Comparison of ENCODE assay signal across 11 cellular contexts in genomic region chr12:110704750-110705149, GRCh38. TPM values are rescaled to one million over a fixed set of nuclear protein-coding genes. Genes with fewer than 3 reads are reported as not detected.
DNase-seq lines count a peak whose midpoint lies in the region; ATAC-seq, FAIRE-seq and TF ChIP-seq lines count a peak whose summit lies in the region.
"Had no signal": no experiment of that assay in that cellular context is flagged by ENCODE, and none has a peak within 500 bp of the region (broad histone marks: within the 10 kb centered on the region; RNA-seq: fewer than 3 reads in every experiment).

No MANE protein-coding gene starts in this region.

- no peaks in the 10 kb centered on the region for H3K9me2 ChIP-seq in MM.1S (replicated peaks; ENCODE audit: insufficient read depth, low read length)

- POLR2A ChIA-PET in GM12878 (lab: Charles Lee), result interaction anchor here (0.5 to 1.5 kb wide), 4 partner anchors 22 to 179 kb away, joined by 3 to 5 read pairs (median 3); no protein-coding TSS in a partner anchor

- no peaks in the 10 kb centered on the region for H3K9me3 ChIP-seq in MM.1S (replicated peaks; ENCODE audit: insufficient read depth, low read length)
- no peaks in the 10 kb centered on the region for H3K9me3 ChIP-seq in GM12878 (replicated peaks; ENCODE audit: control insufficient read depth, insufficient read depth, low read length)
- no peaks in the 10 kb centered on the region for H3K9me3 ChIP-seq in neural progenitor cell (ENCODE audit: low read depth)
- H3K9me3 ChIP-seq: SJSA1, thoracic aorta had no signal

- H3K27ac ChIP-seq in MM.1S (ENCODE audit: low read length) (no peak overlapping the region), GM12878 (ENCODE audit: control insufficient read depth, insufficient read depth) (no peak overlapping the region), neural progenitor cell (no peak overlapping the region), coronary artery (no peak overlapping the region)
- H3K27ac ChIP-seq: SJSA1, skin epidermis, thoracic aorta had no signal

- H4K20me1 ChIP-seq in MM.1S (ENCODE audit: insufficient read depth, low read length) (no peaks in the 10 kb centered on the region), GM12878 (ENCODE audit: control insufficient read depth, insufficient read depth) (no peaks in the 10 kb centered on the region), neural progenitor cell (ENCODE audit: low read depth) (no peaks in the 10 kb centered on the region)

- H3K4me3 Mint-ChIP-seq in neural progenitor cell, result no peak overlapping the region

- H3K9ac ChIP-seq in MM.1S (ENCODE audit: low read length) (no peak overlapping the region), GM12878 (ENCODE audit: control insufficient read depth, insufficient read depth, low read length) (no peak overlapping the region), neural progenitor cell (no peak overlapping the region)

- peak; percentile 32 for DNase-seq in NCI-H2107 treated with DMSO at 0.1 percent for 48 hours (lab: John Stamatoyannopoulos, UW; ENCODE audit: unreplicated experiment)
- no peak for DNase-seq in NCI-H2107 (lab: John Stamatoyannopoulos, UW)
- peak; percentile 33 for DNase-seq in MM.1S
- DNase-seq in GM12878 (ENCODE audit: low read depth, low spot score), result no peak
- peak; percentile 18 for DNase-seq in neural progenitor cell (ENCODE audit: low spot score)
- DNase-seq in coronary artery (ENCODE audit: low spot score), result no peak
- no peak for DNase-seq in medulla oblongata (ENCODE audit: extremely low spot score)
- no peak for DNase-seq in cerebellar nuclear complex (lab: John Stamatoyannopoulos, UW)

- H3K4me2 ChIP-seq in MM.1S (ENCODE audit: low read depth, low read length) (no peak overlapping the region), GM12878 (ENCODE audit: control insufficient read depth, insufficient read depth) (no peak overlapping the region), neural progenitor cell (no peak overlapping the region)

- H3K4me3 ChIP-seq in MM.1S (ENCODE audit: low read length), result no peak overlapping the region
- no peak overlapping the region for H3K4me3 ChIP-seq in GM12878
- H3K4me3 ChIP-seq in neural progenitor cell, result no peak overlapping the region
- no peak overlapping the region for H3K4me3 ChIP-seq in coronary artery
- H3K4me3 ChIP-seq: SJSA1, skin epidermis, thoracic aorta had no signal

- no peak overlapping the region for H3K27ac Mint-ChIP-seq in neural progenitor cell

- FAIRE-seq in GM12878 (lab: Jason Lieb, UNC), result no peak

- H3K79me2 ChIP-seq in MM.1S (ENCODE audit: low read length) (no peaks in the 10 kb centered on the region), GM12878 (ENCODE audit: control insufficient read depth, insufficient read depth, low read length) (no peaks in the 10 kb centered on the region), neural progenitor cell (ENCODE audit: low read depth) (no peaks in the 10 kb centered on the region)

- H3K27me3 ChIP-seq in MM.1S (replicated peaks; ENCODE audit: insufficient read depth, low read length) (no peaks in the 10 kb centered on the region), GM12878 (replicated peaks in 1 of 2; ENCODE audit: control insufficient read depth in 2 of 2, insufficient read depth in 2 of 2, low read length in 1 of 2) (no peaks in the 10 kb centered on the region), neural progenitor cell (no peaks in the 10 kb centered on the region)
- H3K27me3 ChIP-seq: SJSA1 had no signal

- H3K4me1 Mint-ChIP-seq in neural progenitor cell, result peaks cover 3% of the 10 kb centered on the region

- peak; percentile 72 for ATAC-seq in GM12878

- CTCF ChIA-PET in GM12878 (lab: Yijun Ruan, JAX), result interaction anchor here (0.6 to 2.4 kb wide), 28 partner anchors 9 to 535 kb away, joined by 3 to 42 read pairs (median 4); partner anchors contain the start of genes ARPC3 and CCDC63

- H3F3A ChIP-seq in MM.1S (ENCODE audit: insufficient read depth, low read length) (no peaks in the 10 kb centered on the region), neural progenitor cell (ENCODE audit: low read depth) (no peaks in the 10 kb centered on the region)

- in situ Hi-C loops in GM12878 (cut with MboI), result loop anchor here (5.0 kb wide), 1 partner anchor 123 kb away; no protein-coding TSS in a partner anchor

- H3K36me3 Mint-ChIP-seq in neural progenitor cell, result no peaks in the 10 kb centered on the region

- 20% methylated on average over 5 of the region's 5 CpGs for WGBS in GM12878 (ENCODE audit: insufficient coverage, insufficient replicate concordance, low lambda C conversion rate, missing lambda C conversion rate)

- no peak for TF ChIP-seq POLR2A in GM12878 (IDR thresholded peaks at IDR 0.05; ENCODE audit: low read depth, low read length)

- RAD21 ChIA-PET in GM12878 (lab: Charles Lee; ENCODE audit: unreplicated experiment), result interaction anchor here (0.6 to 2.8 kb wide), 14 partner anchors 10 to 183 kb away, joined by 3 to 36 read pairs (median 4); no protein-coding TSS in a partner anchor

- H2AFZ ChIP-seq in MM.1S (ENCODE audit: low read length), result no peak overlapping the region
- no peak overlapping the region for H2AFZ ChIP-seq in GM12878 (ENCODE audit: control insufficient read depth, low read depth, low read length)
- no peak overlapping the region for H2AFZ ChIP-seq in neural progenitor cell (replicated peaks)

- H3K36me3 ChIP-seq in MM.1S (replicated peaks; ENCODE audit: insufficient read depth, low read length) (no peaks in the 10 kb centered on the region), GM12878 (ENCODE audit: control insufficient read depth in 2 of 2, insufficient read depth in 2 of 2, low read length in 1 of 2) (no peaks in the 10 kb centered on the region), neural progenitor cell (no peaks in the 10 kb centered on the region)
- H3K36me3 ChIP-seq: SJSA1, thoracic aorta had no signal

- peak; percentile 63 for TF ChIP-seq RAD21 in GM12878 (IDR thresholded peaks at IDR 0.05; ENCODE audit: insufficient read depth, low read depth, low read length)

- no peak for TF ChIP-seq EP300 in GM12878 (IDR thresholded peaks at IDR 0.05; ENCODE audit: borderline replicate concordance in 1 of 2, control insufficient read depth in 1 of 2, low read depth in 2 of 2, low read length in 2 of 2)

- SMC1A ChIA-PET in GM12878 (lab: Charles Lee; ENCODE audit: uncharacterized antibody, unreplicated experiment), result interaction anchor here (0.6 to 1.9 kb wide), 27 partner anchors 8 to 751 kb away, joined by 3 to 24 read pairs (median 4); partner anchors contain the start of genes ARPC3 and CCDC63

- no TSS peak for BruUV-seq in GM12878 (replicated peaks; lab: Mats Ljungman, UMichigan)

- H3K4me1 ChIP-seq in MM.1S (ENCODE audit: low read length) (no peaks in the 10 kb centered on the region), GM12878 (ENCODE audit: control insufficient read depth, insufficient read depth, low read length) (no peaks in the 10 kb centered on the region), neural progenitor cell (no peaks in the 10 kb centered on the region)
- H3K4me1 ChIP-seq: SJSA1 had no signal

- intact Hi-C loops in GM12878 (cut with micrococcal nuclease; ENCODE audit: unreplicated experiment), result loop anchor here (1.0 kb wide), 1 partner anchor 122 kb away; no protein-coding TSS in a partner anchor

- peaks cover 2% of the 10 kb centered on the region for H3K27me3 Mint-ChIP-seq in neural progenitor cell (ENCODE audit: insufficient read depth, low read depth)

- TF ChIP-seq CTCF in MM.1S (IDR thresholded peaks at IDR 0.05; ENCODE audit: low read length) (peak; percentile 42), GM12878 (IDR thresholded peaks at IDR 0.05 in 2 of 3, conservative IDR thresholded peaks at IDR 0.05 in 1 of 3; ENCODE audit: control insufficient read depth in 2 of 3, extremely low read depth in 1 of 3, insufficient read depth in 1 of 3, low read depth in 3 of 3, low read length in 3 of 3) (peak; percentile 41 to 61 (median 60)), neural progenitor cell (IDR thresholded peaks at IDR 0.05) (peak; percentile 22), coronary artery (IDR thresholded peaks at IDR 0.05) (no peak)

- H3K9me3 Mint-ChIP-seq in neural progenitor cell, result no peaks in the 10 kb centered on the region

RNA-seq across cellular contexts. Expression of gene HVCN1, which starts 15.8 kb away (rescaled TPM):
- 114 and 137 TPM in 2 replicates for total RNA-seq in GM12878 (2013; cell fraction: nucleolus; rRNA removed)
- 112 and 132 TPM in 2 replicates for total RNA-seq in GM12878 (2014; rRNA removed)
- 93.9 and 94.4 TPM in 2 replicates for total RNA-seq in GM12878 (2014; rRNA removed; fragmentation: Illumina TruSeq; extraction: Trizol)
- total RNA-seq in GM12878 (2021), result 82.5 and 87.1 TPM in 2 replicates
- 67.2 TPM for polyA plus RNA-seq in GM12878 (2011; ENCODE audit: low read depth)
- polyA plus RNA-seq in GM12878 (2011; rRNA removed), result 123 and 181 TPM in 2 replicates
- polyA plus RNA-seq in GM12878 (2011; cell fraction: cytosol; rRNA removed), result 130 and 168 TPM in 2 replicates
- 91.0 and 91.5 TPM in 2 replicates for polyA plus RNA-seq in GM12878 (2011; cell fraction: nucleus; rRNA removed)
- polyA plus RNA-seq in GM12878 (2012), result 108 and 110 TPM in 2 replicates
- 130 and 134 TPM in 2 replicates for polyA plus RNA-seq in GM12878 (2014; fragmentation: Illumina TruSeq; extraction: Trizol)
- 10 to 100 TPM; 27.8 to 38.9 TPM for polyA plus RNA-seq in GM12878 (2014; fragmentation: Nextera tagmentation; extraction: Ambion mirVana)
- 77.4 and 85.4 TPM in 2 replicates for polyA plus RNA-seq in GM12878 (2014; rRNA removed)
- polyA plus RNA-seq in GM12878 (2016; fragmentation: Nextera tagmentation; extraction: Ambion mirVana), result 100 to 1,000 TPM; 125 to 126 TPM
- 95.5 and 100 TPM in 2 replicates for polyA minus RNA-seq in GM12878 (2011; rRNA and poly(A)+ RNA removed)
- 37.6 and 43.0 TPM in 2 replicates for polyA minus RNA-seq in GM12878 (2011; cell fraction: cytosol; rRNA and poly(A)+ RNA removed)
- 23.3 and 41.7 TPM in 2 replicates for polyA minus RNA-seq in GM12878 (2011; cell fraction: nucleus; rRNA and poly(A)+ RNA removed)
- 12.0 and 16.4 TPM in 2 replicates for total RNA-seq in neural progenitor cell (ENCODE audit: low replicate concordance)
- total RNA-seq: SJSA1 had no signal

RNA-seq across cellular contexts. Expression of gene PPP1CC, which starts 37.9 kb away (rescaled TPM):
- 183 and 185 TPM in 2 replicates for total RNA-seq in GM12878 (2013; cell fraction: nucleolus; rRNA removed)
- total RNA-seq in GM12878 (2014; rRNA removed) (169 and 200 TPM in 2 replicates), GM12878 (2014; rRNA removed; fragmentation: Illumina TruSeq; extraction: Trizol) (174 and 184 TPM in 2 replicates), GM12878 (2021) (179 and 191 TPM in 2 replicates), neural progenitor cell (ENCODE audit: low replicate concordance) (408 and 629 TPM in 2 replicates)
- 87.0 TPM for polyA plus RNA-seq in GM12878 (2011; ENCODE audit: low read depth)
- polyA plus RNA-seq in GM12878 (2011; rRNA removed) (279 and 423 TPM in 2 replicates), GM12878 (2014; fragmentation: Illumina TruSeq; extraction: Trizol) (237 and 312 TPM in 2 replicates), GM12878 (2014; fragmentation: Nextera tagmentation; extraction: Ambion mirVana) (100 to 1,000 TPM in 1 of 2 experiments, 10 to 100 TPM in 1; 64.4 to 111 TPM), GM12878 (2014; rRNA removed) (124 and 145 TPM in 2 replicates), GM12878 (2016; fragmentation: Nextera tagmentation; extraction: Ambion mirVana) (100 to 1,000 TPM; 116 to 123 TPM)
- polyA plus RNA-seq in GM12878 (2011; cell fraction: cytosol; rRNA removed), result 92.1 and 98.9 TPM in 2 replicates
- 104 and 118 TPM in 2 replicates for polyA plus RNA-seq in GM12878 (2011; cell fraction: nucleus; rRNA removed)
- polyA plus RNA-seq in GM12878 (2012), result 141 and 161 TPM in 2 replicates
- polyA minus RNA-seq in GM12878 (2011; rRNA and poly(A)+ RNA removed), result 108 and 142 TPM in 2 replicates
- 60.7 and 69.6 TPM in 2 replicates for polyA minus RNA-seq in GM12878 (2011; cell fraction: cytosol; rRNA and poly(A)+ RNA removed)
- 50.5 and 81.6 TPM in 2 replicates for polyA minus RNA-seq in GM12878 (2011; cell fraction: nucleus; rRNA and poly(A)+ RNA removed)

Comparison
In these comparisons a context has a peak if more than half of its experiments do, and no peak if none do; other contexts are left out.
1. DNase-seq: peak in NCI-H2107 treated with DMSO at 0.1 percent for 48 hours (single experiment), MM.1S (single experiment) and neural progenitor cell (single experiment); none in NCI-H2107 (single experiment), GM12878 (single experiment), coronary artery (single experiment), medulla oblongata (single experiment) and cerebellar nuclear complex (0 of 2).